Comparison of ENCODE assay signal across 28 cellular contexts in genomic region chr12:75771023-75771422, GRCh38.
DNase-seq lines count a peak whose midpoint lies in the region; ATAC-seq, FAIRE-seq and TF ChIP-seq lines count a peak whose summit lies in the region.
"Had no signal": no experiment of that assay in that cellular context is flagged by ENCODE, and none has a peak within 500 bp of the region (broad histone marks: within the 10 kb centered on the region; RNA-seq: fewer than 3 reads in every experiment).

No MANE protein-coding gene starts in this region.

- H3K9me3 ChIP-seq in HepG2 (ENCODE audit: low read length) = no peaks in the 10 kb centered on the region
- H3K9me3 ChIP-seq in right lobe of liver = no peaks in the 10 kb centered on the region
- no peaks in the 10 kb centered on the region for H3K9me3 ChIP-seq in IMR-90 (ENCODE audit: control insufficient read depth, insufficient read depth, low read length)
- H3K9me3 ChIP-seq in Panc1 (ENCODE audit: control insufficient read depth, insufficient read depth, low read depth, low read length) = peaks cover 8% of the 10 kb centered on the region; the same call in 1 of the 2 replicates
- H3K9me3 ChIP-seq: BE2C, BLaER1 had no signal

- H3K4me3 Mint-ChIP-seq in type B pancreatic cell = no peak overlapping the region
- H3K4me3 Mint-ChIP-seq in activated CD4-positive, alpha-beta T cell treated with anti-CD3 and anti-CD28 coated beads, Interleukin-2, amount 10 ng/mL, durations not matched to agents 7 days and 5 days = no peak overlapping the region
- H3K4me3 Mint-ChIP-seq: CD14-positive monocyte; CD4-positive, alpha-beta memory T cell; CD4-positive, CD25-positive, alpha-beta regulatory T cell; CD8-positive, alpha-beta memory T cell had no signal

- no peaks in the 10 kb centered on the region for H3K27me3 Mint-ChIP-seq in type B pancreatic cell
- peaks cover 11% of the 10 kb centered on the region for H3K27me3 Mint-ChIP-seq in activated CD4-positive, alpha-beta T cell treated with anti-CD3 and anti-CD28 coated beads, Interleukin-2, amount 10 ng/mL, durations not matched to agents 7 days and 5 days

- no peak for TF ChIP-seq CTCF in HepG2 (CRISPR knock-in tag; IDR thresholded peaks at IDR 0.05)
- TF ChIP-seq CTCF in right lobe of liver (IDR thresholded peaks at IDR 0.05) = no peak
- no peak for TF ChIP-seq CTCF in IMR-90 (conservative IDR thresholded peaks at IDR 0.05; ENCODE audit: low read depth, low read length)
- TF ChIP-seq CTCF in Panc1 (IDR thresholded peaks at IDR 0.05) = no peak
- TF ChIP-seq CTCF in type B pancreatic cell (conservative IDR thresholded peaks at IDR 0.05) = no peak
- TF ChIP-seq CTCF in brain microvascular endothelial cell (IDR thresholded peaks at IDR 0.05; ENCODE audit: low read depth, low read length, missing control alignments) = no peak

- H2AFZ ChIP-seq in HepG2 (ENCODE audit: low read length) (no peak overlapping the region), IMR-90 (replicated peaks; ENCODE audit: low read length, poor library complexity) (no peak overlapping the region)

- H2BK20ac ChIP-seq in IMR-90 (ENCODE audit: low read depth, low read length) = no peak overlapping the region

- H3K4me2 ChIP-seq in HepG2 (ENCODE audit: low read depth, low read length) = no peak overlapping the region
- no peak overlapping the region for H3K4me2 ChIP-seq in IMR-90 (ENCODE audit: low read depth, low read length)
- H3K4me2 ChIP-seq: BLaER1 had no signal

- H3K14ac ChIP-seq in IMR-90 (replicated peaks; ENCODE audit: low read depth, low read length) = peak overlapping the region; percentile 58; the same call in 1 of the 2 replicates

- H3K4me1 ChIP-seq in HepG2 (ENCODE audit: insufficient read depth, low read length) (peaks cover 70% of the 10 kb centered on the region), right lobe of liver (peaks cover 0 to 11% (median 5%) of the 10 kb centered on the region in 4 donors), IMR-90 (ENCODE audit: control insufficient read depth, insufficient read depth, low read length) (peaks cover 2% of the 10 kb centered on the region; the same call in 1 of the 2 replicates), Panc1 (ENCODE audit: control insufficient read depth, insufficient read depth, low read length) (peaks cover 17% of the 10 kb centered on the region)
- H3K4me1 ChIP-seq: BE2C had no signal

- H3K36me3 ChIP-seq in HepG2 (replicated peaks in 1 of 2; ENCODE audit: control insufficient read depth in 1 of 2, insufficient read depth in 2 of 2, low read length in 2 of 2) (no peaks in the 10 kb centered on the region), right lobe of liver (no peaks in the 10 kb centered on the region), IMR-90 (ENCODE audit: control insufficient read depth, insufficient read depth, low read length) (no peaks in the 10 kb centered on the region), Panc1 (ENCODE audit: control insufficient read depth, insufficient read depth, low read length) (no peaks in the 10 kb centered on the region), brain microvascular endothelial cell (replicated peaks) (no peaks in the 10 kb centered on the region)
- H3K36me3 ChIP-seq: BE2C, BLaER1 had no signal

- H3K9ac ChIP-seq in HepG2 (ENCODE audit: insufficient read depth, low read depth, low read length) (no peak overlapping the region), IMR-90 (ENCODE audit: low read depth, low read length) (no peak overlapping the region)
- H3K9ac ChIP-seq: BLaER1 had no signal

- TF ChIP-seq RAD21 in HepG2 (CRISPR knock-in tag; IDR thresholded peaks at IDR 0.05) = no peak
- no peak for TF ChIP-seq RAD21 in IMR-90 (IDR thresholded peaks at IDR 0.05; ENCODE audit: low read length)

- in situ Hi-C loops in HepG2 (cut with HindIII; ENCODE audit: extremely low pct_ligation_motif_present, low pct_unique_long_range_greater_than_20kb) (no loop called here), IMR-90 (cut with MboI; ENCODE audit: low sequenced_read_pairs) (no loop called here), Panc1 (cut with HindIII; ENCODE audit: low pct_unique_long_range_greater_than_20kb, low sequenced_read_pairs) (no loop called here), brain microvascular endothelial cell (cut with HindIII; ENCODE audit: low pct_ligation_motif_present, low sequenced_read_pairs) (no loop called here)

- no peak for TF ChIP-seq POLR2A in HepG2 (IDR thresholded peaks at IDR 0.05; ENCODE audit: insufficient read depth in 1 of 2, low read depth in 2 of 2, low read length in 2 of 2)
- TF ChIP-seq POLR2A in right lobe of liver (IDR thresholded peaks at IDR 0.05) = no peak
- no peak for TF ChIP-seq POLR2A in IMR-90 (IDR thresholded peaks at IDR 0.05; ENCODE audit: low read depth, low read length)

- H3K56ac ChIP-seq in IMR-90 (ENCODE audit: extremely low read depth, insufficient read depth, low read length) = no peak overlapping the region

- H4K5ac ChIP-seq in IMR-90 (ENCODE audit: low read depth, low read length) = no peak overlapping the region; the same call in 1 of the 2 replicates

- intact Hi-C loops in HepG2 (cut with micrococcal nuclease; ENCODE audit: unreplicated experiment) = no loop called here
- intact Hi-C loops in right lobe of liver (cut with DNase I) = no loop called here
- intact Hi-C loops in IMR-90 (cut with micrococcal nuclease) = no loop called here
- intact Hi-C loops in Panc1 (cut with micrococcal nuclease; ENCODE audit: unreplicated experiment) = no loop called here

- H3K4ac ChIP-seq in IMR-90 (ENCODE audit: low read depth, low read length) = peak overlapping the region; percentile 40; the same call in 1 of the 2 replicates

- no peak overlapping the region for H3K23ac ChIP-seq in IMR-90 (ENCODE audit: low read depth, low read length)

- BruUV-seq in HepG2 (replicated peaks; lab: Mats Ljungman, UMichigan) = no TSS peak
- BruUV-seq in IMR-90 (replicated peaks; lab: Mats Ljungman, UMichigan) = no TSS peak
- no TSS peak for BruUV-seq in Panc1 (replicated peaks; lab: Mats Ljungman, UMichigan)

- H3K4me3 ChIP-seq in HepG2 (replicated peaks in 1 of 3; ENCODE audit: insufficient read depth in 1 of 3, low read depth in 2 of 3, low read length in 3 of 3) = no peak overlapping the region
- no peak overlapping the region for H3K4me3 ChIP-seq in right lobe of liver
- no peak overlapping the region for H3K4me3 ChIP-seq in IMR-90 (ENCODE audit: insufficient read depth, low read depth, low read length)
- no peak overlapping the region for H3K4me3 ChIP-seq in Panc1 (ENCODE audit: low read depth in 2 of 2, low read length in 2 of 2)
- no peak overlapping the region for H3K4me3 ChIP-seq in brain microvascular endothelial cell (ENCODE audit: low read depth, low read length)
- H3K4me3 ChIP-seq: BLaER1, GM12878 had no signal

- POLR2A ChIA-PET in HepG2 (lab: Yijun Ruan, JAX) = no interaction called here
- POLR2A ChIA-PET in IMR-90 (lab: Charles Lee; ENCODE audit: unreplicated experiment) = no interaction called here
- POLR2A ChIA-PET in Panc1 (lab: Charles Lee) = interaction anchor here (0.5 kb wide), 1 partner anchor 143 kb away, joined by 3 read pairs; no protein-coding TSS in a partner anchor
- POLR2A ChIA-PET in activated CD4-positive, alpha-beta T cell treated with anti-CD3 and anti-CD28 coated beads, Interleukin-2, amount 10 ng/mL, durations not matched to agents 7 days and 5 days (lab: Charles Lee) = no interaction called here

- H3K27me3 ChIP-seq in HepG2 (ENCODE audit: control insufficient read depth in 1 of 2, insufficient read depth in 2 of 2, low read length in 2 of 2) (no peaks in the 10 kb centered on the region), right lobe of liver (no peaks in the 10 kb centered on the region), IMR-90 (ENCODE audit: control insufficient read depth, insufficient read depth, low read length) (no peaks in the 10 kb centered on the region), Panc1 (ENCODE audit: control insufficient read depth, insufficient read depth, low read length) (no peaks in the 10 kb centered on the region), brain microvascular endothelial cell (replicated peaks) (no peaks in the 10 kb centered on the region)
- H3K27me3 ChIP-seq: BE2C, BLaER1 had no signal

- H2AK9ac ChIP-seq in IMR-90 (replicated peaks; ENCODE audit: low read depth, low read length, poor library complexity) = no peak overlapping the region

- H4K20me1 ChIP-seq in HepG2 (ENCODE audit: insufficient read depth, low read length) = no peaks in the 10 kb centered on the region
- no peaks in the 10 kb centered on the region for H4K20me1 ChIP-seq in IMR-90 (ENCODE audit: insufficient read depth, low read length)
- H4K20me1 ChIP-seq: BLaER1 had no signal

- TF ChIP-seq EP300 in HepG2 (IDR thresholded peaks at IDR 0.05; ENCODE audit: low read depth in 2 of 2, low read length in 2 of 2) (no peak), HepG2 (CRISPR knock-in tag; IDR thresholded peaks at IDR 0.05; ENCODE audit: borderline replicate concordance) (no peak)

- DNase-seq in HepG2 (ENCODE audit: low spot score) (no peak), right lobe of liver (no peak), IMR-90 (no peak), Panc1 (ENCODE audit: low read depth, low spot score) (no peak), type B pancreatic cell (ENCODE audit: extremely low spot score, unreplicated experiment) (no peak), hypothalamus (lab: John Stamatoyannopoulos, UW) (no peak), brain microvascular endothelial cell (no peak)
- no peak for DNase-seq in activated CD4-positive, alpha-beta T cell treated with anti-CD3 and anti-CD28 coated beads, Interleukin-2, amount 10 ng/mL, durations not matched to agents 7 days and 5 days
- DNase-seq: ACHN; BE2C; C1 segment of cervical spinal cord; CD4-positive, alpha-beta memory T cell; CD4-positive, CD25-positive, alpha-beta regulatory T cell; CD8-positive, alpha-beta memory T cell; COR-L47; DMS 273 treated with DMSO at 0.1 percent for 48 hours; DMS153; DMS53; DMS79; DND-41; EL; GDM1 had no signal

- CTCF ChIA-PET in HepG2 (lab: Yijun Ruan, JAX; ENCODE audit: low intra/inter-chr PET ratio, low total read pairs) (no interaction called here), IMR-90 (lab: Yijun Ruan, JAX) (no interaction called here), Panc1 (lab: Charles Lee) (interaction anchor here (0.7 kb wide), 1 partner anchor 49 kb away, joined by 3 read pairs; no protein-coding TSS in a partner anchor)
- CTCF ChIA-PET in activated CD4-positive, alpha-beta T cell treated with anti-CD3 and anti-CD28 coated beads, Interleukin-2, amount 10 ng/mL, durations not matched to agents 7 days and 5 days (lab: Charles Lee) = no interaction called here

- H4K91ac ChIP-seq in IMR-90 (ENCODE audit: insufficient read depth, low read depth, low read length) = no peak overlapping the region

- H3K9me1 ChIP-seq in IMR-90 (ENCODE audit: insufficient read depth, low read length) = no peaks in the 10 kb centered on the region

- H3K27ac ChIP-seq in HepG2 (ENCODE audit: extremely low read length, insufficient read depth, low read length) (no peak overlapping the region), right lobe of liver (no peak overlapping the region), IMR-90 (ENCODE audit: insufficient read depth, low read length) (no peak overlapping the region), Panc1 (ENCODE audit: low read length) (peak overlapping the region; percentile 88), brain microvascular endothelial cell (no peak overlapping the region)
- H3K27ac ChIP-seq: 22Rv1, BLaER1 had no signal

- dilution Hi-C loops in IMR-90 (cut with HindIII; ENCODE audit: low sequenced_read_pairs, unreplicated experiment) = no loop called here

- H3K79me2 ChIP-seq in HepG2 (ENCODE audit: insufficient read depth, low read length) = no peaks in the 10 kb centered on the region

- H2BK15ac ChIP-seq in IMR-90 (ENCODE audit: low read depth, low read length) = no peak overlapping the region

- H2AK5ac ChIP-seq in IMR-90 (ENCODE audit: low read depth, low read length) = no peak overlapping the region

- peak overlapping the region; percentile 70 for H3K27ac Mint-ChIP-seq in type B pancreatic cell
- H3K27ac Mint-ChIP-seq in activated CD4-positive, alpha-beta T cell treated with anti-CD3 and anti-CD28 coated beads, Interleukin-2, amount 10 ng/mL, durations not matched to agents 7 days and 5 days = no peak overlapping the region
- H3K27ac Mint-ChIP-seq: CD14-positive monocyte; CD4-positive, alpha-beta memory T cell; CD4-positive, CD25-positive, alpha-beta regulatory T cell had no signal

- no peaks in the 10 kb centered on the region for H3K79me1 ChIP-seq in IMR-90 (ENCODE audit: low read depth in 1 of 2, low read length in 2 of 2)

- FAIRE-seq in HepG2 (lab: Jason Lieb, UNC) = no peak
- FAIRE-seq: GM12878, GM12892, GM18507 had no signal

- H3K36me3 Mint-ChIP-seq in type B pancreatic cell = peaks cover 4% of the 10 kb centered on the region
- no peaks in the 10 kb centered on the region for H3K36me3 Mint-ChIP-seq in activated CD4-positive, alpha-beta T cell treated with anti-CD3 and anti-CD28 coated beads, Interleukin-2, amount 10 ng/mL, durations not matched to agents 7 days and 5 days (ENCODE audit: low read depth)
- H3K36me3 Mint-ChIP-seq: CD14-positive monocyte; CD4-positive, alpha-beta memory T cell; CD4-positive, CD25-positive, alpha-beta regulatory T cell; CD8-positive, alpha-beta memory T cell had no signal

- H4K8ac ChIP-seq in IMR-90 (ENCODE audit: low read depth in 2 of 2, low read length in 2 of 2) = no peak overlapping the region

- H2BK120ac ChIP-seq in IMR-90 (ENCODE audit: low read depth, low read length) = no peak overlapping the region

- ATAC-seq in HepG2 = no peak
- ATAC-seq in right lobe of liver = no peak
- ATAC-seq in IMR-90 (ENCODE audit: low read depth) = no peak
- ATAC-seq in Panc1 = no peak
- ATAC-seq: GM12878 had no signal

- no peak overlapping the region for H2BK5ac ChIP-seq in IMR-90 (ENCODE audit: low read depth, low read length, poor library complexity, severe bottlenecking)

- WGBS in HepG2 (ENCODE audit: low lambda C conversion rate) = 100% methylated on average over 2 of the region's 2 CpGs
- 74% methylated on average over 2 of the region's 2 CpGs for whole genome bisulfite sequencing in right lobe of liver (ENCODE audit: insufficient coverage, low coverage, low lambda C conversion rate, missing lambda C conversion rate)
- WGBS in IMR-90 (ENCODE audit: extremely low coverage in 2 of 2, insufficient read length in 1 of 2), 2 experiments = 60% methylated on average over 1 of the region's 2 CpGs; no CpG with 5 or more reads in 1 of the 2 experiments

- peaks cover 21% of the 10 kb centered on the region for H3K4me1 Mint-ChIP-seq in type B pancreatic cell (ENCODE audit: unreplicated experiment)
- no peaks in the 10 kb centered on the region for H3K4me1 Mint-ChIP-seq in activated CD4-positive, alpha-beta T cell treated with anti-CD3 and anti-CD28 coated beads, Interleukin-2, amount 10 ng/mL, durations not matched to agents 7 days and 5 days
- H3K4me1 Mint-ChIP-seq: CD14-positive monocyte; CD4-positive, alpha-beta memory T cell; CD4-positive, CD25-positive, alpha-beta regulatory T cell; CD8-positive, alpha-beta memory T cell had no signal

- H3K9me3 Mint-ChIP-seq in type B pancreatic cell = peaks cover 3% of the 10 kb centered on the region
- H3K9me3 Mint-ChIP-seq in activated CD4-positive, alpha-beta T cell treated with anti-CD3 and anti-CD28 coated beads, Interleukin-2, amount 10 ng/mL, durations not matched to agents 7 days and 5 days = no peaks in the 10 kb centered on the region
- H3K9me3 Mint-ChIP-seq: CD8-positive, alpha-beta memory T cell had no signal

- H3K18ac ChIP-seq in IMR-90 (ENCODE audit: low read depth, low read length) = no peak overlapping the region
